In genomic region chr17:18246880-18247612, GRCh38 we compare ENCODE assay signal across 8 cellular contexts. TPM values are rescaled to one million over a fixed set of nuclear protein-coding genes. Genes with fewer than 3 reads are reported as not detected.
A peak's percentile ranks its signal among the peaks of the same experiment; 100 is the strongest.
DNase-seq lines count a peak whose midpoint lies in the region; ATAC-seq and TF ChIP-seq lines count a peak whose summit lies in the region.

No MANE protein-coding gene starts in this region.

- H3K27ac ChIP-seq in DND-41 (ENCODE audit: low read length): no peak overlapping the region

- peaks cover 88% of the 10 kb centered on the region for H3K36me3 ChIP-seq in DND-41 (ENCODE audit: insufficient read depth, low read length)

- H3K27me3 ChIP-seq in DND-41 (ENCODE audit: insufficient read depth, low read length, poor library complexity): no peaks in the 10 kb centered on the region

- no peak overlapping the region for H2AFZ ChIP-seq in DND-41 (ENCODE audit: low read depth, low read length)

- intact Hi-C loops in sciatic nerve (cut with DNase I): no loop called here

- no peaks in the 10 kb centered on the region for H3K4me1 ChIP-seq in DND-41 (ENCODE audit: insufficient read depth, low read length)

- no peaks in the 10 kb centered on the region for H3K79me2 ChIP-seq in DND-41 (ENCODE audit: insufficient read depth, low read length)

- H3K4me2 ChIP-seq in DND-41 (ENCODE audit: insufficient read depth, low read length): no peak overlapping the region

- H4K20me1 ChIP-seq in DND-41 (ENCODE audit: insufficient read depth, low read length): peaks cover 11% of the 10 kb centered on the region

- H3K9ac ChIP-seq in DND-41 (ENCODE audit: low read depth, low read length): no peak overlapping the region

- H3K9me3 ChIP-seq in DND-41 (ENCODE audit: insufficient read depth, low read length, severe bottlenecking): no peaks in the 10 kb centered on the region

- TF ChIP-seq CTCF in DND-41 (IDR thresholded peaks at IDR 0.05; ENCODE audit: borderline replicate concordance, extremely low read depth, low read length, poor library complexity, severe bottlenecking): no peak

- H3K4me3 ChIP-seq in DND-41 (ENCODE audit: low read depth in 1 of 2, low read length in 2 of 2): no peak overlapping the region

- ATAC-seq in DND-41 (ENCODE audit: insufficient read depth, low read depth) (no peak), sciatic nerve (peak; percentile 46), GM21423 (IDR thresholded peaks at IDR 0.05; ENCODE audit: unreplicated experiment) (no peak), GM19463 (IDR thresholded peaks at IDR 0.05; ENCODE audit: unreplicated experiment) (no peak), HG03280 (IDR thresholded peaks at IDR 0.05; ENCODE audit: unreplicated experiment) (no peak)

- DNase-seq in DND-41: peak; percentile 41
- peak; percentile 71 for DNase-seq in NCI-H1048 (lab: John Stamatoyannopoulos, UW)
- peak; percentile 44 to 59 for DNase-seq in activated CD4-positive, alpha-beta T cell treated with anti-CD3 and anti-CD28 coated beads, Interleukin-2, amount 50 U/mL, for 48 hours
- DNase-seq in glomerular visceral epithelial cell (ENCODE audit: extremely low spot score): peak; percentile 24
- DNase-seq in sciatic nerve (ENCODE audit: low spot score): peak; percentile 83

RNA-seq across cellular contexts. Expression of gene FLII, which starts 11.5 kb away (rescaled TPM):
- 244 TPM for total RNA-seq in sciatic nerve

RNA-seq across cellular contexts. Expression of gene MIEF2, which starts 13.4 kb away (rescaled TPM):
- total RNA-seq in sciatic nerve: 15.5 TPM

RNA-seq across cellular contexts. Expression of gene LLGL1, which starts 21.6 kb away (rescaled TPM):
- total RNA-seq in sciatic nerve: 21.4 TPM

Comparison
In these comparisons a context has a peak if more than half of its experiments do, and no peak if none do; other contexts are left out.
1. DNase-seq: peak in every context shown above with its lines; median percentile 83 in sciatic nerve; 71 in NCI-H1048; 52 in activated CD4-positive, alpha-beta T cell treated with anti-CD3 and anti-CD28 coated beads, Interleukin-2, amount 50 U/mL, for 48 hours; 41 in DND-41; 24 in glomerular visceral epithelial cell.